8 cellular contexts compared by ENCODE assay signal in the genomic region with DNA sequence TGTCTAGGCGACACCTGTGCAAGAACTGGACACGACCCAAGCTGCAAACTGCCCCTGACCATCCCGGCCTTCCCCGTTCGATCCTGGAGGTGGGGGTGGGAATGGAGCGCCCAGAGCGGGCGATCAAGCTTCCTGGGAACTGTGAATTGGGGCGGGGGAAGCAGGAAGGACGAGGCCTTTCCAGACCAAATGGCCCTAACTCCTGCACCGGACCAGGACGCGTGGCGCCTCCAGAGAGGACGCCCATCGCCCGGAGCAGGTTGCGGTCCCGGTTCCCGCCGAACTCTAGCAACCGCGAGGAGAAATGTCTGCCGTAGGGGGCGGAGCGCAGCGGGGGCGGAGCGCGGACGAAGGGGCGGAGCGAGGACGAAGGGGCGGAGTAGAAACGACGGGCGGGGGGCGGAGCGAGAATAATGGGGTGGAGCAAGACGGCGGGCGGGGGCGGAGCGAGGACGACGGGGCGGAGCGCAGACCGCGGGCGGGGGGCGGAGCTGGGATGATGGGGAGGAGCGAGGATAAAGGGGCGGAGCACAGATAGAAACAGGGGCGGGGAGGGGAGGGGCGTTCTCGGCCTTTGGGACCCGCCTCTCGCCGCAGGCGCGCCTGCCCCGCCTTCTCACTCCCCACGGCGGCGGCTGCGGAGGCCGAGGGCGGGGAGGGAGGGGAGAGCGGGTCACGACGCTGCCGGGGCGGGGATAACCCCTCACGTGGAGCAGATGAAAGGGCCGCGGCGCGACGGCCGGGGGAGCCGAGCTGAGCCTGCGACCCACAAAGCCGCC. TPM values are rescaled to one million over a fixed set of nuclear protein-coding genes. Genes with fewer than 3 reads are reported as not detected.
DNase-seq lines count a peak whose midpoint lies in the region; ATAC-seq and TF ChIP-seq lines count a peak whose summit lies in the region.

A gene (plus strand): TSS at position 695 of the 779 bp plus-strand sequence. CDS start 195 bp downstream, outside the sequence.

- H3K27ac ChIP-seq in BLaER1, result peak within 1 kb of the TSS; percentile 76

- ATAC-seq in GM21390 (IDR thresholded peaks at IDR 0.05; ENCODE audit: unreplicated experiment), result peak; percentile 57
- ATAC-seq in natural killer cell treated with Interleukin-12 subunit alpha and Interleukin-12 subunit beta and Interleukin-15 and Interleukin-18, amount 100 ng/mL, for 72 hours, result peak; percentile 96 to 97
- ATAC-seq in stimulated activated memory B cell treated with anti-CD40 and anti-IgM and Interleukin-4, amounts not matched to agents 10 μg/mL and 1 μg/mL and 100 μg/mL, for 72 hours, result peak; percentile 92

- TF ChIP-seq CTCF in LNCaP clone FGC (IDR thresholded peaks at IDR 0.05; ENCODE audit: control insufficient read depth, extremely low read depth, insufficient read depth), result no peak
- TF ChIP-seq CTCF in fibroblast of the aortic adventitia (IDR thresholded peaks at IDR 0.05; ENCODE audit: insufficient read depth, low read length), result no peak

- H3K4me3 ChIP-seq in BLaER1 (peak within 1 kb of the TSS; percentile 84), LNCaP clone FGC (ENCODE audit: low read depth, low read length) (peak within 1 kb of the TSS; percentile 66), fibroblast of the aortic adventitia (ENCODE audit: low read depth, low read length) (peak within 1 kb of the TSS; percentile 76)

- DNase-seq in LNCaP clone FGC (ENCODE audit: low read depth) (no peak), SHP77 (lab: John Stamatoyannopoulos, UW) (peak; percentile 55 to 83), activated gamma-delta T cell (lab: John Stamatoyannopoulos, UW) (peak; percentile 89), fibroblast of the aortic adventitia (ENCODE audit: low read depth) (peak; percentile 94)
- DNase-seq in natural killer cell treated with Interleukin-12 subunit alpha and Interleukin-12 subunit beta and Interleukin-15 and Interleukin-18, amount 100 ng/mL, for 72 hours (ENCODE audit: low spot score), result peak; percentile 92

- no peaks in the 10 kb centered on the region for H3K36me3 Mint-ChIP-seq in natural killer cell treated with Interleukin-12 subunit alpha and Interleukin-12 subunit beta and Interleukin-15 and Interleukin-18, amount 100 ng/mL, for 72 hours
- H3K36me3 Mint-ChIP-seq in stimulated activated memory B cell treated with anti-CD40 and anti-IgM and Interleukin-4, amounts not matched to agents 10 μg/mL and 1 μg/mL and 100 μg/mL, for 72 hours, result no peaks in the 10 kb centered on the region

- H3K9me3 ChIP-seq in BLaER1, result no peaks in the 10 kb centered on the region

- H3K27ac Mint-ChIP-seq in natural killer cell treated with Interleukin-12 subunit alpha and Interleukin-12 subunit beta and Interleukin-15 and Interleukin-18, amount 100 ng/mL, for 72 hours, result no peak within 1 kb of the TSS
- H3K27ac Mint-ChIP-seq in stimulated activated memory B cell treated with anti-CD40 and anti-IgM and Interleukin-4, amounts not matched to agents 10 μg/mL and 1 μg/mL and 100 μg/mL, for 72 hours, result peak within 1 kb of the TSS; percentile 64

- peak within 1 kb of the TSS; percentile 78 for H3K9ac ChIP-seq in BLaER1

- H3K27me3 ChIP-seq in BLaER1, result 0 out of 2 replicates have a peak, but pooled peaks cover 4% of the 10 kb centered on the region

- peak within 1 kb of the TSS; percentile 98 for H3K4me2 ChIP-seq in BLaER1

- H3K4me1 Mint-ChIP-seq in natural killer cell treated with Interleukin-12 subunit alpha and Interleukin-12 subunit beta and Interleukin-15 and Interleukin-18, amount 100 ng/mL, for 72 hours (ENCODE audit: low read depth in 2 of 2), result peaks cover 12 to 18% of the 10 kb centered on the region in 2 donors
- peaks cover 26% of the 10 kb centered on the region for H3K4me1 Mint-ChIP-seq in stimulated activated memory B cell treated with anti-CD40 and anti-IgM and Interleukin-4, amounts not matched to agents 10 μg/mL and 1 μg/mL and 100 μg/mL, for 72 hours

- H3K9me3 Mint-ChIP-seq in natural killer cell treated with Interleukin-12 subunit alpha and Interleukin-12 subunit beta and Interleukin-15 and Interleukin-18, amount 100 ng/mL, for 72 hours, result no peaks in the 10 kb centered on the region
- H3K9me3 Mint-ChIP-seq in stimulated activated memory B cell treated with anti-CD40 and anti-IgM and Interleukin-4, amounts not matched to agents 10 μg/mL and 1 μg/mL and 100 μg/mL, for 72 hours, result no peaks in the 10 kb centered on the region

- peaks cover 45% of the 10 kb centered on the region for H3K4me1 ChIP-seq in BLaER1

- H3K36me3 ChIP-seq in BLaER1, result no peaks in the 10 kb centered on the region

- peaks cover 16 to 37% of the 10 kb centered on the region in 2 donors for H3K27me3 Mint-ChIP-seq in natural killer cell treated with Interleukin-12 subunit alpha and Interleukin-12 subunit beta and Interleukin-15 and Interleukin-18, amount 100 ng/mL, for 72 hours
- peaks cover 23% of the 10 kb centered on the region for H3K27me3 Mint-ChIP-seq in stimulated activated memory B cell treated with anti-CD40 and anti-IgM and Interleukin-4, amounts not matched to agents 10 μg/mL and 1 μg/mL and 100 μg/mL, for 72 hours

- H4K20me1 ChIP-seq in BLaER1, result peaks cover 39% of the 10 kb centered on the region

- peak within 1 kb of the TSS; percentile 79 for H3K4me3 Mint-ChIP-seq in natural killer cell treated with Interleukin-12 subunit alpha and Interleukin-12 subunit beta and Interleukin-15 and Interleukin-18, amount 100 ng/mL, for 72 hours
- peak within 1 kb of the TSS; percentile 78 for H3K4me3 Mint-ChIP-seq in stimulated activated memory B cell treated with anti-CD40 and anti-IgM and Interleukin-4, amounts not matched to agents 10 μg/mL and 1 μg/mL and 100 μg/mL, for 72 hours

RNA-seq across cellular contexts. Expression of the gene that starts here (rescaled TPM):
- total RNA-seq in fibroblast of the aortic adventitia (ENCODE audit: low replicate concordance), result 3.4 and 4.4 TPM in 2 replicates
- total RNA-seq in natural killer cell treated with Interleukin-12 subunit alpha and Interleukin-12 subunit beta and Interleukin-15 and Interleukin-18, amount 100 ng/mL, for 72 hours, result under 1 TPM; 0.61 to 0.64 TPM

Comparison
In these comparisons a context has a peak if more than half of its experiments do, and no peak if none do; other contexts are left out.
1. Peak in DNase-seq and ATAC-seq in natural killer cell treated with Interleukin-12 subunit alpha and Interleukin-12 subunit beta and Interleukin-15 and Interleukin-18, amount 100 ng/mL, for 72 hours; RNA of the gene not detected or under 1 TPM.